24 cellular contexts compared by ENCODE assay signal in genomic region chr2:134109246-134109645, GRCh38.
"Had no signal": no experiment of that assay in that cellular context is flagged by ENCODE, and none has a peak within 500 bp of the region (broad histone marks: within the 10 kb centered on the region; RNA-seq: fewer than 3 reads in every experiment).

No MANE protein-coding gene starts in this region.

- H3K27ac ChIP-seq: colonic mucosa, coronary artery, dorsolateral prefrontal cortex, epithelial cell of prostate, esophagus muscularis mucosa, esophagus squamous epithelium, foreskin keratinocyte, gastrocnemius medialis, gastroesophageal sphincter, heart left ventricle, heart right ventricle had no signal

- H3K4me3 ChIP-seq: colonic mucosa, coronary artery, dorsolateral prefrontal cortex, esophagus muscularis mucosa, esophagus squamous epithelium, gastrocnemius medialis, gastroesophageal sphincter, heart left ventricle, heart right ventricle had no signal

- DNase-seq: colonic mucosa; cortex of kidney; dermis blood vessel endothelial cell; dorsolateral prefrontal cortex; effector CD4-positive, alpha-beta T cell; effector CD8-positive, alpha-beta T cell; effector memory CD4-positive, alpha-beta T cell; effector memory CD8-positive, alpha-beta T cell; endodermal cell; erythroblast; esophagus squamous epithelium; foreskin fibroblast; foreskin keratinocyte; foreskin melanocyte; gastrocnemius medialis; glutamatergic neuron; head of caudate nucleus; heart left ventricle; heart right ventricle had no signal

- H3K9me3 ChIP-seq: colonic mucosa, gastrocnemius medialis had no signal

- H3K4me1 ChIP-seq: colonic mucosa, esophagus muscularis mucosa, esophagus squamous epithelium, foreskin keratinocyte, gastrocnemius medialis, gastroesophageal sphincter, heart left ventricle had no signal

- ATAC-seq: effector memory CD8-positive, alpha-beta T cell; esophagus mucosa; foreskin keratinocyte; gastrocnemius medialis; gastroesophageal sphincter had no signal

- H3K36me3 ChIP-seq: colonic mucosa, esophagus muscularis mucosa, esophagus squamous epithelium, gastrocnemius medialis, gastroesophageal sphincter, heart left ventricle, heart right ventricle had no signal

- H3K27me3 ChIP-seq: colonic mucosa, dorsolateral prefrontal cortex, esophagus muscularis mucosa, gastrocnemius medialis, gastroesophageal sphincter, heart left ventricle, heart right ventricle had no signal
